ENCODE assay signal across 9 cellular contexts in the genomic region with DNA sequence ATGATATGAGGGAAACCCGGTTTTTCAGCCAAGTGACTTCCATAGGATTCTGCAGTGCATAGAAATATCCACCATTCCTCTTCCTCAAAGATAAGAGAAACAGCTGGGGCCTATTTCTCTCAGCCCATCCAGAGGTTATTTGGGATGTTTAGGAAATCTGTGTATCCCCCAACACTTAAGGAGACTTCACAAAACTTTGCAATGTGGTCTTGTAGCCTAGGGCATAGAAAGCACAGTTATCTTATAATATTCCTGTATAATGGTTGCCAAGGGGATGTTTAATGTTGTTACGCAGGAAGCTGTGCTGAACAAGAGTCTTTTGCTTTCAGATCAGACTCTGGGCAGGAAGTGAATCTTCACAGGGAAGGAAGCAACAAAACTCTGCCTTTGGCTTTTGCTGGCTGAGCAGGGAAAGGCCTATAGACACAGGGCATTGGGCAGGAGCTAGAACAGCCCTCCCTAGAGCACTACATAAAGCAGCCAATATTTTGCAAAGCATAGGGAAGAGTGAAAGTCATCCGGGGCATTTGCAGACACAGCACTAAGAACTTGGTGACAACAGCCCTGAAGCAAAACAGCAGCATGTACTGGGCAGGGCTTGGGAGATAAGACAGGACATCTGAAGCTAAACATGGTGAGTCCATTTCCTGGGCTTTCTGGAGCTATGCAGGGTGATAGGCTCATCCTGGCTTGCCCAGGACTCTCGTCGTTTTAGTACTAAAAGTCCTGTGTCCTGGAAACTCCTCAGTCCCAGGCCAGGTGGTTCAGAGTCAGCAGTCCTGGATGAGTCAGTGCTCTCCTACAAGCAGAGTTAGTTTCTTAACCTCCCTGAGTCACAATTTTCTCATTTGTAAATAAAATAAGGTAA. TPM values are rescaled to one million over a fixed set of nuclear protein-coding genes. Genes with fewer than 3 reads are reported as not detected.
DNase-seq lines count a peak whose midpoint lies in the region; ATAC-seq, FAIRE-seq and TF ChIP-seq lines count a peak whose summit lies in the region.
"Had no signal": no experiment of that assay in that cellular context is flagged by ENCODE, and none has a peak within 500 bp of the region (broad histone marks: within the 10 kb centered on the region; RNA-seq: fewer than 3 reads in every experiment).

No MANE protein-coding gene starts in this region.

- H3K4me1 Mint-ChIP-seq in activated T-cell treated with anti-CD3 and anti-CD28 coated beads, Interleukin-2, amount 50 U/mL, for 72 hours (ENCODE audit: low read depth), result peaks cover 23% of the 10 kb centered on the region

- H3K27me3 Mint-ChIP-seq in activated T-cell treated with anti-CD3 and anti-CD28 coated beads, Interleukin-2, amount 50 U/mL, for 72 hours (ENCODE audit: low read depth), result peaks cover 17% of the 10 kb centered on the region

- peaks cover 2 to 6% of the 10 kb centered on the region in 2 donors for H3K9me3 Mint-ChIP-seq in activated T-cell treated with anti-CD3 and anti-CD28 coated beads, Interleukin-2, amount 50 U/mL, for 72 hours

- TF ChIP-seq CTCF in cardiac muscle cell (IDR thresholded peaks at IDR 0.05; ENCODE audit: low read depth, low read length), result no peak

- in situ Hi-C loops in Caki2 (cut with HindIII; ENCODE audit: low pct_unique_long_range_greater_than_20kb, low sequenced_read_pairs), result no loop called here

- peak overlapping the region; percentile 97 for H3K27ac Mint-ChIP-seq in activated T-cell treated with anti-CD3 and anti-CD28 coated beads, Interleukin-2, amount 50 U/mL, for 72 hours

- peaks cover 22% of the 10 kb centered on the region for H3K4me1 ChIP-seq in cardiac muscle cell (ENCODE audit: low read depth)
- peaks cover 0 to 3% of the 10 kb centered on the region in 2 donors for H3K4me1 ChIP-seq in small intestine (ENCODE audit: control insufficient read depth in 2 of 2, insufficient read depth in 1 of 2, low read depth in 1 of 2, low read length in 1 of 2)

- no peak for FAIRE-seq in small intestine (lab: Jason Lieb, UNC)

- no peak overlapping the region for H3K4me3 ChIP-seq in cardiac muscle cell
- no peak overlapping the region for H3K4me3 ChIP-seq in small intestine (ENCODE audit: low read depth in 1 of 2, low read length in 2 of 2)

- WGBS in small intestine, 3 donors, result 28 to 33% (median 32%) methylated on average over 5 of the region's 5 CpGs

- peak overlapping the region; percentile 89 to 90 for H3K4me3 Mint-ChIP-seq in activated T-cell treated with anti-CD3 and anti-CD28 coated beads, Interleukin-2, amount 50 U/mL, for 72 hours

- H3K27ac ChIP-seq in cardiac muscle cell, result peak overlapping the region; percentile 87
- peak overlapping the region in 1 of 2 donors; percentile 75 for H3K27ac ChIP-seq in small intestine (ENCODE audit: low read depth in 1 of 2, low read length in 1 of 2)
- H3K27ac ChIP-seq: neutrophil had no signal

- H3K9me3 ChIP-seq in cardiac muscle cell (ENCODE audit: low read depth) (no peaks in the 10 kb centered on the region), small intestine (ENCODE audit: control insufficient read depth, low read depth) (no peaks in the 10 kb centered on the region)
- H3K9me3 ChIP-seq: neutrophil had no signal

- H3K36me3 Mint-ChIP-seq in activated T-cell treated with anti-CD3 and anti-CD28 coated beads, Interleukin-2, amount 50 U/mL, for 72 hours (ENCODE audit: insufficient read depth in 2 of 2), result peaks cover 5% of the 10 kb centered on the region in 2 donors

- peak; percentile 71 for ATAC-seq in activated T-cell treated with anti-CD3 and anti-CD28 coated beads, Interleukin-2, amount 50 U/mL, for 72 hours (replicated peaks in 1 of 2)
- no peak for ATAC-seq in HG02623 (IDR thresholded peaks at IDR 0.05; ENCODE audit: unreplicated experiment)

- H3K27me3 ChIP-seq in cardiac muscle cell, result peaks cover 6% of the 10 kb centered on the region
- H3K27me3 ChIP-seq in small intestine (ENCODE audit: control insufficient read depth in 2 of 2, insufficient read depth in 2 of 2, low read length in 2 of 2), result no peaks in the 10 kb centered on the region

- DNase-seq in Caki2 (ENCODE audit: low read depth) (peak; percentile 69), M059J (ENCODE audit: low read depth) (peak; percentile 90), cardiac muscle cell (ENCODE audit: low read depth in 1 of 2, low spot score in 1 of 2) (peak; percentile 85 to 90), small intestine (peak; percentile 34), 8988T (no peak), iPS-NIHi11 (ENCODE audit: low spot score) (no peak)
- DNase-seq in activated T-cell treated with anti-CD3 and anti-CD28 coated beads, Interleukin-2, amount 50 U/mL, for 72 hours, result peak; percentile 25 to 34

- H3K36me3 ChIP-seq in cardiac muscle cell (no peaks in the 10 kb centered on the region), small intestine (ENCODE audit: control insufficient read depth in 2 of 2, insufficient read depth in 2 of 2, low read length in 2 of 2) (no peaks in the 10 kb centered on the region)
- H3K36me3 ChIP-seq: neutrophil had no signal

RNA-seq across cellular contexts. Expression of a gene that starts 18.7 kb away (rescaled TPM):
- 1.9 and 3.8 TPM in 2 replicates for total RNA-seq in Caki2 (2014; rRNA removed; shearing (Covaris generic); ENCODE audit: low replicate concordance)
- total RNA-seq in M059J (2014; rRNA removed; shearing (Covaris generic)), result not detected in 2 replicates
- total RNA-seq in activated T-cell treated with anti-CD3 and anti-CD28 coated beads, Interleukin-2, amount 50 U/mL, for 72 hours, result not detected
- total RNA-seq in cardiac muscle cell, result 1.2 and 2.4 TPM in 2 replicates
- polyA plus RNA-seq in cardiac muscle cell (2.9 and 3.0 TPM in 2 replicates), small intestine (under 1 TPM in 1 of 3 donors, not detected in 2; 0.64 TPM)

RNA-seq across cellular contexts. Expression of a gene that starts 41.9 kb away (rescaled TPM):
- total RNA-seq in Caki2 (2014; rRNA removed; shearing (Covaris generic); ENCODE audit: low replicate concordance), result not detected in 2 replicates
- total RNA-seq in M059J (2014; rRNA removed; shearing (Covaris generic)), result 0.05 TPM in 1 of 2 replicates, not detected in the other
- total RNA-seq in activated T-cell treated with anti-CD3 and anti-CD28 coated beads, Interleukin-2, amount 50 U/mL, for 72 hours, result not detected
- 0.88 and 4.1 TPM in 2 replicates for total RNA-seq in cardiac muscle cell
- polyA plus RNA-seq in cardiac muscle cell (1.1 and 5.6 TPM in 2 replicates), small intestine (10 to 100 TPM in 1 of 3 donors, under 1 TPM in 2; 0.45 to 28.8 (median 0.81) TPM)

Comparison
In these comparisons a context has a peak if more than half of its experiments do, and no peak if none do; other contexts are left out.
1. DNase-seq: peak in Caki2 (single experiment), M059J (single experiment), activated T-cell treated with anti-CD3 and anti-CD28 coated beads, Interleukin-2, amount 50 U/mL, for 72 hours (2 of 2), cardiac muscle cell (2 of 2) and small intestine (single experiment); none in 8988T (single experiment) and iPS-NIHi11 (single experiment).